12 cellular contexts compared by ENCODE assay signal in the genomic region with DNA sequence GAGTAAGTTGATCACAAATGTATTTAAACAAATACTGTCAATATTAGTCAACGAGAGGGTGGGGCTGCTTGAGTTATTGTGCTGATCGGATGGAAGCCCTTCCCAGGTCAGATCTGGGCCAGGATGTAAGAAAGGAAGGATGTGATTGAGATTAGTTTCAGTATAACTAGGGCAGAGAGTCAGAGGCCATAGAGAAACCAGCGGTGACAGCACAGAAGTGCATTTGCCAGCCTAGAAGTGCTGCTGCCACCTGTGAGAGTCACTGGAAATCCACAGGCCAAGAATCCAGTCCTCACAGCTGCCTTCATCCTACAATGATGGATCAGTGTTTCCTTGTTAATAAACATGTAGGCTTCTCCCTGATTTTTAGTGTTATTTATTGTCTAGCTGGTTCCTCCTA. TPM values are rescaled to one million over a fixed set of nuclear protein-coding genes. Genes with fewer than 3 reads are reported as not detected.
DNase-seq lines count a peak whose midpoint lies in the region; ATAC-seq, FAIRE-seq and TF ChIP-seq lines count a peak whose summit lies in the region.
"Had no signal": no experiment of that assay in that cellular context is flagged by ENCODE, and none has a peak within 500 bp of the region (broad histone marks: within the 10 kb centered on the region; RNA-seq: fewer than 3 reads in every experiment).

No MANE protein-coding gene starts in this region.

- intact Hi-C loops in CD8-positive, alpha-beta T cell (cut with DNase I, micrococcal nuclease): loop anchor here (1.0 to 10.0 kb wide), 6 partner anchors 42 to 966 kb away; no protein-coding TSS in a partner anchor
- intact Hi-C loops in head of caudate nucleus (cut with DNase I): loop anchor here (5.0 kb wide), 1 partner anchor 138 kb away; no protein-coding TSS in a partner anchor

- H3K4me3 ChIP-seq in CD8-positive, alpha-beta T cell (ENCODE audit: low read depth, low read length): no peak overlapping the region
- H3K4me3 ChIP-seq in H1 (ENCODE audit: extremely low read depth in 1 of 4, insufficient read depth in 2 of 4, low read depth in 3 of 4, low read length in 4 of 4) (no peak overlapping the region), neuronal stem cell (ENCODE audit: low read length in 2 of 2) (no peak overlapping the region)

- no peak overlapping the region for H4K5ac ChIP-seq in H1 (ENCODE audit: insufficient read length, low read depth, low read length)

- no peaks in the 10 kb centered on the region for H4K20me1 ChIP-seq in H1 (replicated peaks in 1 of 2; ENCODE audit: control insufficient read depth in 1 of 2, insufficient read depth in 2 of 2, low read length in 2 of 2)

- no peaks in the 10 kb centered on the region for H3K79me1 ChIP-seq in H1 (ENCODE audit: low read depth, low read length)
- H3K79me1 ChIP-seq in neuronal stem cell (ENCODE audit: low read depth, low read length): no peaks in the 10 kb centered on the region

- H3K4me2 ChIP-seq in H1 (ENCODE audit: insufficient read depth in 1 of 2, low read depth in 2 of 2, low read length in 2 of 2): no peak overlapping the region
- H3K4me2 ChIP-seq in neuronal stem cell (ENCODE audit: insufficient read depth, low read length, poor library complexity, severe bottlenecking): no peak overlapping the region

- H2BK120ac ChIP-seq in H1 (replicated peaks; ENCODE audit: low read depth, low read length) (no peak overlapping the region), neuronal stem cell (ENCODE audit: low read depth, low read length) (no peak overlapping the region)

- H3K23ac ChIP-seq in H1 (ENCODE audit: insufficient read length): no peak overlapping the region
- no peak overlapping the region for H3K23ac ChIP-seq in neuronal stem cell (ENCODE audit: low read depth, low read length, poor library complexity)

- H2BK12ac ChIP-seq in H1 (ENCODE audit: low read depth, low read length): peak overlapping the region; percentile 46; the same call in 1 of the 2 replicates
- H2BK12ac ChIP-seq in neuronal stem cell (ENCODE audit: low read length): no peak overlapping the region

- H4K91ac ChIP-seq in H1 (replicated peaks; ENCODE audit: insufficient read length, low read length): peak overlapping the region; percentile 29
- H4K91ac ChIP-seq in neuronal stem cell (ENCODE audit: low read depth, low read length, poor library complexity): no peak overlapping the region

- H3K4me3 Mint-ChIP-seq in CD8-positive, alpha-beta T cell: no peak overlapping the region
- H3K4me3 Mint-ChIP-seq: dendritic cell treated with granulocyte-macrophage colony-stimulating factor and Interleukin-4, amounts not matched to agents 40 ng/mL and 50 ng/mL, for 4 days; neural crest cell had no signal

- no peak overlapping the region for H4K8ac ChIP-seq in H1 (ENCODE audit: extremely low read depth, insufficient read depth, low read length)
- H4K8ac ChIP-seq in neuronal stem cell (ENCODE audit: low read depth, low read length): no peak overlapping the region

- no peak overlapping the region; the same call in 1 of the 2 replicates for H3K18ac ChIP-seq in H1 (ENCODE audit: extremely low read depth, low read length)
- no peak overlapping the region for H3K18ac ChIP-seq in neuronal stem cell (ENCODE audit: low read length)

- H3K9ac ChIP-seq in H1 (replicated peaks in 1 of 4; ENCODE audit: extremely low read depth in 1 of 4, low read depth in 3 of 4, low read length in 3 of 4): no peak overlapping the region; a peak in 1 of 7 replicates
- no peak overlapping the region for H3K9ac ChIP-seq in neuronal stem cell (ENCODE audit: low read depth, low read length, poor library complexity)

- H3K14ac ChIP-seq in H1 (ENCODE audit: insufficient read length) (no peak overlapping the region), neuronal stem cell (ENCODE audit: low read length) (no peak overlapping the region)

- TF ChIP-seq POLR2A in H1 (IDR thresholded peaks at IDR 0.05; ENCODE audit: control extremely low read depth in 1 of 2, low read depth in 2 of 2, low read length in 2 of 2): no peak

- no peaks in the 10 kb centered on the region for H3K27me3 ChIP-seq in CD8-positive, alpha-beta T cell (ENCODE audit: insufficient read depth, low read length)
- H3K27me3 ChIP-seq in H1 (replicated peaks in 1 of 4; ENCODE audit: control insufficient read depth in 3 of 4, extremely low read depth in 1 of 4, insufficient read depth in 3 of 4, low read length in 3 of 4) (no peaks in the 10 kb centered on the region), neuronal stem cell (ENCODE audit: control insufficient read depth in 3 of 3, insufficient read depth in 3 of 3, low read depth in 1 of 3, low read length in 3 of 3) (peaks cover 0 to 9% (median 0%) of the 10 kb centered on the region in 3 experiments)

- no peaks in the 10 kb centered on the region for H3K36me3 ChIP-seq in CD8-positive, alpha-beta T cell (ENCODE audit: insufficient read depth, low read length)
- H3K36me3 ChIP-seq in H1 (ENCODE audit: control insufficient read depth in 2 of 4, insufficient read depth in 4 of 4, low read length in 3 of 4) (no peaks in the 10 kb centered on the region; a peak in 1 of 8 replicates), neuronal stem cell (replicated peaks in 1 of 2; ENCODE audit: control insufficient read depth in 2 of 2, insufficient read depth in 2 of 2, low read length in 2 of 2) (no peaks in the 10 kb centered on the region)

- H2AFZ ChIP-seq in H1 (ENCODE audit: low read length) (peak overlapping the region; percentile 64), neuronal stem cell (ENCODE audit: low read length) (peak overlapping the region; percentile 77)

- H3K4ac ChIP-seq in H1 (replicated peaks; ENCODE audit: insufficient read length, low read depth, low read length): peak overlapping the region; percentile 35
- no peak overlapping the region for H3K4ac ChIP-seq in neuronal stem cell (ENCODE audit: low read length)

- no peaks in the 10 kb centered on the region for H3K36me3 Mint-ChIP-seq in CD8-positive, alpha-beta T cell

- no peak for TF ChIP-seq CTCF in CD8-positive, alpha-beta T cell (IDR thresholded peaks at IDR 0.05)
- no peak for TF ChIP-seq CTCF in H1 (IDR thresholded peaks at IDR 0.05; ENCODE audit: control extremely low read depth in 1 of 3, insufficient read depth in 1 of 3, low read depth in 1 of 3, low read length in 3 of 3)

- peak overlapping the region; percentile 67 for H3K27ac Mint-ChIP-seq in CD8-positive, alpha-beta T cell
- H3K27ac Mint-ChIP-seq: activated T-helper 2 cell treated with anti-CD3 and anti-CD28 coated beads, Interferon-gamma antibody, Interleukin-2, Interleukin-4, amounts not matched to agents 10 μg/mL and 5 μg/mL and 100 μg/mL, durations not matched to agents 14 hours and 24 hours and 36 hours; dendritic cell treated with granulocyte-macrophage colony-stimulating factor and Interleukin-4, amounts not matched to agents 40 ng/mL and 50 ng/mL, for 4 days had no signal

- H3K27ac ChIP-seq in CD8-positive, alpha-beta T cell (ENCODE audit: low read depth, low read length): no peak overlapping the region
- no peak overlapping the region for H3K27ac ChIP-seq in H1 (ENCODE audit: low read depth, low read length)
- H3K27ac ChIP-seq in neuronal stem cell (replicated peaks; ENCODE audit: low read length): no peak overlapping the region

- 87% methylated on average over 3 of the region's 3 CpGs; no CpG with 5 or more reads in 1 of the 2 experiments for WGBS in H1 (ENCODE audit: extremely low coverage in 1 of 2, insufficient coverage in 1 of 2, insufficient read length in 1 of 2, insufficient replicate concordance in 2 of 2, low coverage in 1 of 2, low lambda C conversion rate in 2 of 2, missing lambda C conversion rate in 1 of 2), 2 experiments
- WGBS in neuronal stem cell (ENCODE audit: extremely low coverage in 2 of 2, insufficient read length in 2 of 2, insufficient replicate concordance in 1 of 2), 2 donors: no CpG with 5 or more reads among the region's 3 CpGs

- POLR2A ChIA-PET in CD8-positive, alpha-beta T cell (lab: Charles Lee): interaction anchor here (0.6 to 0.8 kb wide), 2 partner anchors 12 to 136 kb away, joined by 3 to 4 read pairs; no protein-coding TSS in a partner anchor
- POLR2A ChIA-PET in H1 (lab: Charles Lee; ENCODE audit: partially characterized antibody): interaction anchor here (0.9 to 1.6 kb wide), 3 partner anchors 9 to 135 kb away, joined by 3 to 7 read pairs (median 4); a partner anchor contains a TSS

- no peaks in the 10 kb centered on the region for H3K79me2 ChIP-seq in H1 (ENCODE audit: control insufficient read depth in 1 of 2, insufficient read depth in 2 of 2, low read length in 2 of 2)

- DNase-seq in CD8-positive, alpha-beta T cell: no peak
- no peak for DNase-seq in H1 (ENCODE audit: low read depth in 1 of 2, low spot score in 2 of 2)
- DNase-seq in neuronal stem cell (ENCODE audit: low spot score): no peak
- no peak for DNase-seq in head of caudate nucleus
- DNase-seq in frontal cortex (ENCODE audit: low spot score in 2 of 2): no peak

- H3K4me1 Mint-ChIP-seq in CD8-positive, alpha-beta T cell (ENCODE audit: low read depth): peaks cover 6% of the 10 kb centered on the region

- no peaks in the 10 kb centered on the region for H3K27me3 Mint-ChIP-seq in CD8-positive, alpha-beta T cell (ENCODE audit: low read depth)
- H3K27me3 Mint-ChIP-seq: dendritic cell treated with granulocyte-macrophage colony-stimulating factor and Interleukin-4, amounts not matched to agents 40 ng/mL and 50 ng/mL, for 4 days had no signal

- no peak for TF ChIP-seq RAD21 in H1 (IDR thresholded peaks at IDR 0.05 in 1 of 2, conservative IDR thresholded peaks at IDR 0.05 in 1 of 2; ENCODE audit: low read depth in 2 of 2, low read length in 2 of 2)

- H2BK20ac ChIP-seq in H1 (ENCODE audit: low read length): no peak overlapping the region

- peak overlapping the region; percentile 90; the same call in 1 of the 2 replicates for H2BK15ac ChIP-seq in H1 (ENCODE audit: low read length)
- no peak overlapping the region for H2BK15ac ChIP-seq in neuronal stem cell (ENCODE audit: low read length)

- TF ChIP-seq EP300 in H1 (IDR thresholded peaks at IDR 0.05; ENCODE audit: borderline replicate concordance in 1 of 2, low read depth in 2 of 2, low read length in 2 of 2): no peak

- no peaks in the 10 kb centered on the region for H3K9me3 Mint-ChIP-seq in CD8-positive, alpha-beta T cell
- H3K9me3 Mint-ChIP-seq: activated T-helper 2 cell treated with anti-CD3 and anti-CD28 coated beads, Interferon-gamma antibody, Interleukin-2, Interleukin-4, amounts not matched to agents 10 μg/mL and 5 μg/mL and 100 μg/mL, durations not matched to agents 14 hours and 24 hours and 36 hours; dendritic cell treated with granulocyte-macrophage colony-stimulating factor and Interleukin-4, amounts not matched to agents 40 ng/mL and 50 ng/mL, for 4 days had no signal

- H3K9me3 ChIP-seq in CD8-positive, alpha-beta T cell (ENCODE audit: low read length): no peaks in the 10 kb centered on the region
- peaks cover 4 to 9% of the 10 kb centered on the region in 2 experiments; a peak in 2 of 4 replicates for H3K9me3 ChIP-seq in H1 (ENCODE audit: insufficient read depth in 2 of 2, low read depth in 1 of 2, low read length in 1 of 2)
- no peaks in the 10 kb centered on the region for H3K9me3 ChIP-seq in neuronal stem cell (replicated peaks in 1 of 2; ENCODE audit: control insufficient read depth in 2 of 2, insufficient read depth in 1 of 2, low read depth in 1 of 2, low read length in 2 of 2)

- no peak overlapping the region for H2AK5ac ChIP-seq in H1 (ENCODE audit: low read depth, low read length)
- no peak overlapping the region for H2AK5ac ChIP-seq in neuronal stem cell (ENCODE audit: low read depth, low read length)

- no peaks in the 10 kb centered on the region for H3K23me2 ChIP-seq in H1 (ENCODE audit: low read depth, low read length)

- H3K56ac ChIP-seq in H1 (replicated peaks; ENCODE audit: insufficient read length, low read depth, low read length): no peak overlapping the region

- CTCF ChIA-PET in CD8-positive, alpha-beta T cell (lab: Charles Lee): interaction anchor here (0.6 to 8.2 kb wide), 34 partner anchors 8 to 659 kb away, joined by 3 to 143 read pairs (median 4); a partner anchor contains a TSS
- CTCF ChIA-PET in H1 (lab: Charles Lee; ENCODE audit: partially characterized antibody): interaction anchor here (0.6 to 5.3 kb wide), 36 partner anchors 8 to 497 kb away, joined by 3 to 31 read pairs (median 4); a partner anchor contains a TSS

- FAIRE-seq in H1 (lab: Jason Lieb, UNC) (peak; percentile 24), frontal cortex (lab: Jason Lieb, UNC) (no peak)
- FAIRE-seq: TTC549 had no signal

- H3K4me1 ChIP-seq in CD8-positive, alpha-beta T cell (ENCODE audit: insufficient read depth, low read length): no peaks in the 10 kb centered on the region
- H3K4me1 ChIP-seq in H1 (replicated peaks in 1 of 4; ENCODE audit: control insufficient read depth in 3 of 4, insufficient read depth in 4 of 4, low read length in 3 of 4) (peaks cover 0 to 5% (median 0%) of the 10 kb centered on the region in 4 experiments; a peak in 1 of 7 replicates), neuronal stem cell (ENCODE audit: control insufficient read depth in 2 of 2, insufficient read depth in 1 of 2, low read depth in 1 of 2, low read length in 2 of 2) (peaks cover 0 to 2% of the 10 kb centered on the region in 2 donors)

- ATAC-seq in CD8-positive, alpha-beta T cell: peak; percentile 46
- peak; percentile 9 for ATAC-seq in HG02798 (IDR thresholded peaks at IDR 0.05; ENCODE audit: poor library complexity, unreplicated experiment)
- no peak for ATAC-seq in HG03196 (IDR thresholded peaks at IDR 0.05; ENCODE audit: unreplicated experiment)
- no peak for ATAC-seq in GM21447 (IDR thresholded peaks at IDR 0.05; ENCODE audit: unreplicated experiment)

- H2BK5ac ChIP-seq in H1 (ENCODE audit: low read depth, low read length): peak overlapping the region; percentile 50; the same call in 1 of the 2 replicates
- H2BK5ac ChIP-seq in neuronal stem cell (ENCODE audit: low read length): no peak overlapping the region

RNA-seq across cellular contexts. Expression of a gene that starts 9.8 kb away (rescaled TPM):
- not detected for total RNA-seq in CD8-positive, alpha-beta T cell
- 120 and 142 TPM in 2 replicates for total RNA-seq in H1 (2021; fragmentation: NEBNext Ultra II Directional; extraction: Animal tissue kit (Norgen Biotek cat#: 25700))
- polyA plus RNA-seq in H1 (2011; rRNA removed): 51.4 and 53.3 TPM in 2 replicates
- 75.3 TPM for polyA plus RNA-seq in H1 (2011; cell fraction: cytosol; rRNA removed)
- 41.7 TPM for polyA plus RNA-seq in H1 (2011; cell fraction: nucleus; rRNA removed)
- 47.9 to 84.9 TPM (median 59.8 TPM) in 4 replicates for polyA plus RNA-seq in H1 (2012, experiment 1 of 2)
- 4.3 TPM for polyA plus RNA-seq in H1 (2012, experiment 2 of 2)
- polyA plus RNA-seq in H1 (2013, experiment 1 of 2): 139 TPM
- 149 TPM for polyA plus RNA-seq in H1 (2013, experiment 2 of 2)
- 56.7 and 112 TPM in 2 replicates for polyA minus RNA-seq in H1 (2011; rRNA and poly(A)+ RNA removed)
- 53.7 TPM for polyA minus RNA-seq in H1 (2011; cell fraction: cytosol; rRNA and poly(A)+ RNA removed)
- polyA minus RNA-seq in H1 (2011; cell fraction: nucleus; rRNA and poly(A)+ RNA removed): 58.4 TPM
- 98.8 TPM for polyA plus RNA-seq in neuronal stem cell (2013, experiment 1 of 2)
- 103 TPM for polyA plus RNA-seq in neuronal stem cell (2013, experiment 2 of 2)
- total RNA-seq in frontal cortex: 75.8 TPM

Comparison
In these comparisons a context has a peak if more than half of its experiments do, and no peak if none do; other contexts are left out.
1. ATAC-seq: peak in CD8-positive, alpha-beta T cell (single experiment) and HG02798 (single experiment); none in HG03196 (single experiment) and GM21447 (single experiment).
2. RNA of a gene that starts 9.8 kb away (total RNA-seq): 120 to 142 TPM in H1 and 75.8 TPM in frontal cortex (single experiment); not detected in CD8-positive, alpha-beta T cell; every median in the first group is over 10 times any median in the second.